ENCODE assay signal across 3 cellular contexts in the genomic region with DNA sequence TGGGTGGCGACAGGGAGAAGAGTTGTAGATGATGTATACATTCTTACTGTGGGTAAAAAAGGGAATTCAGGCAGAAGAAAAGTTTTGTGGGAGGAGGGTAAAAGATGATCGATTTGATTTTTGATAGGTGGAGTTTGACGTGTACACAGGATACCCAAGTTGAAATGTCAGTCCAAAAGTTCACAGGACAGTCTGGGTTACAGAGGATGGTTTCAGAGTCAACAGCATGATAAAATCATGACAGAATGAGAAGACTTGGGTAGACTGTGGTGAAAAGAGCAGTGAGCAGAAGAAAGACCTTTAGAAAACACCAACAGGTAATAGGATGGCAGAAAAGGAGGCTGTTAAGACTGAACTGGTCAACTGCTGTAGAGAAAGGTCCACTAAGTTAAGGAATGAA.
"Had no signal": no experiment of that assay in that cellular context is flagged by ENCODE, and none has a peak within 500 bp of the region (broad histone marks: within the 10 kb centered on the region; RNA-seq: fewer than 3 reads in every experiment).

No MANE protein-coding gene starts in this region.

- H3K9me3 Mint-ChIP-seq: GM23338, H9 had no signal

- H3K4me2 ChIP-seq: GM23338 had no signal

- ATAC-seq: GM23338 had no signal

- H2AFZ ChIP-seq: GM23338 had no signal

- H3K4me3 Mint-ChIP-seq: GM23338, H9, IgD-negative memory B cell had no signal

- H3K4me1 Mint-ChIP-seq: IgD-negative memory B cell had no signal

- H3K4me3 ChIP-seq: GM23338 had no signal

- H3K36me3 Mint-ChIP-seq: IgD-negative memory B cell had no signal

- H3K27ac Mint-ChIP-seq: GM23338, H9, IgD-negative memory B cell had no signal

- DNase-seq: H9 had no signal
